Comparison of ENCODE assay signal across 10 cellular contexts in the genomic region with DNA sequence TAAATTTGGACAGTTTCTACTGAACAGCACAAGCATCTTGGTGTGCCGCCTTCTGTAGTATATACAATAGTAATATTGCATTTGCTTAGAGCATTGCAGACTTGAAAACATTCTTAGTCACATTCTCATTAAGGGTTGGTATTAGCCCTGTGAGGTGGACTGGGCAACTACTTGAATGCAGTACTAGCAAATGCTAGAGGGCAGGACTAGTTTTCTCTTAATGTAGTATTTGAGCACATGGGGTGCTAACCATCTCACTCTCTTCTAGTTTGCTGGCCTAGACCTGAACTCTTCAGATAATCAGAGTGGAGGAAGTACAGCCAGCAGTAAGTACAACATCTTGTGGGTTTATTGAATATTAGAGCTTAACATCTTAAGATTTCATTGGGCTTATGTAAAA. TPM values are rescaled to one million over a fixed set of nuclear protein-coding genes. Genes with fewer than 3 reads are reported as not detected.
DNase-seq lines count a peak whose midpoint lies in the region; ATAC-seq, FAIRE-seq and TF ChIP-seq lines count a peak whose summit lies in the region.
"Had no signal": no experiment of that assay in that cellular context is flagged by ENCODE, and none has a peak within 500 bp of the region (broad histone marks: within the 10 kb centered on the region; RNA-seq: fewer than 3 reads in every experiment).

No MANE protein-coding gene starts in this region.

- no peak for FAIRE-seq in RCC 7860 (lab: Jason Lieb, UNC)

- 40 to 53% (median 49%) methylated on average over 1 of the region's 1 CpG for WGBS in psoas muscle, 3 donors

- no peaks in the 10 kb centered on the region for H3K27me3 ChIP-seq in Peyer's patch
- H3K27me3 ChIP-seq in psoas muscle (ENCODE audit: insufficient read depth in 3 of 3, low read length in 2 of 3): no peaks in the 10 kb centered on the region

- H3K4me1 ChIP-seq in Peyer's patch (peaks cover 0 to 5% (median 0%) of the 10 kb centered on the region in 4 donors), psoas muscle (peaks cover 37% of the 10 kb centered on the region)

- intact Hi-C loops in psoas muscle (cut with DNase I): loop anchor here (5.0 to 10.0 kb wide), 2 partner anchors 105 to 108 kb away; a partner anchor contains a TSS

- H3K36me3 ChIP-seq in Peyer's patch (peaks cover 0 to 14% (median 0%) of the 10 kb centered on the region in 3 donors), psoas muscle (ENCODE audit: insufficient read depth in 1 of 2, low read depth in 1 of 2) (peaks cover 0 to 50% of the 10 kb centered on the region in 2 donors)

- DNase-seq in GM12865 (ENCODE audit: low read depth) (no peak), Peyer's patch (no peak), erythroblast (lab: John Stamatoyannopoulos, UW) (peak; percentile 12 to 26), psoas muscle (no peak), NCI-H1048 (lab: John Stamatoyannopoulos, UW) (no peak), inferior parietal cortex (ENCODE audit: extremely low spot score) (no peak), RCC 7860 (ENCODE audit: low spot score) (no peak)
- DNase-seq: activated gamma-delta T cell, NCI-H1436 had no signal

- H3K27ac ChIP-seq in Peyer's patch (peak overlapping the region in 1 of 4 donors; percentile 99), psoas muscle (peak overlapping the region; percentile 24)

- ATAC-seq in psoas muscle: no peak
- no peak for ATAC-seq in activated CD4-positive, CD25-positive, alpha-beta regulatory T cell treated with anti-CD3 and anti-CD28 coated beads, Interleukin-2, amount 50 U/mL, for 24 hours

- TF ChIP-seq CTCF in GM12865 (IDR thresholded peaks at IDR 0.05; ENCODE audit: insufficient read depth, low read depth, low read length, missing control alignments): no peak
- no peak for TF ChIP-seq CTCF in Peyer's patch (IDR thresholded peaks at IDR 0.05)
- no peak for TF ChIP-seq CTCF in psoas muscle (IDR thresholded peaks at IDR 0.05)

- H3K9me3 ChIP-seq in Peyer's patch (no peaks in the 10 kb centered on the region), psoas muscle (no peaks in the 10 kb centered on the region)

- TF ChIP-seq POLR2A in Peyer's patch (IDR thresholded peaks at IDR 0.05): no peak
- no peak for TF ChIP-seq POLR2A in erythroblast (IDR thresholded peaks at IDR 0.05; ENCODE audit: low read length)

- H3K4me3 ChIP-seq in GM12865 (ENCODE audit: low read depth, low read length) (peak overlapping the region; percentile 98), Peyer's patch (peak overlapping the region; percentile 1 to 94 (median 80)), psoas muscle (peak overlapping the region; percentile 99)

RNA-seq across cellular contexts. Expression of a gene that starts 3.2 kb away (rescaled TPM):
- total RNA-seq in Peyer's patch (100 to 1,000 TPM; 152 to 215 (median 179) TPM), psoas muscle (100 to 1,000 TPM; 153 to 408 (median 295) TPM)
- 100 to 1,000 TPM in 2 of 3 donors, 10 to 100 TPM in 1; 83.1 to 256 (median 102) TPM for polyA plus RNA-seq in psoas muscle

Comparison
In these comparisons a context has a peak if more than half of its experiments do, and no peak if none do; other contexts are left out.
1. DNase-seq: peak in erythroblast (2 of 2); none in GM12865 (single experiment), Peyer's patch (0 of 3), psoas muscle (0 of 2), NCI-H1048 (single experiment), inferior parietal cortex (single experiment) and RCC 7860 (single experiment).
2. Peak in every context shown above with its lines, with median percentiles within 50 percentile points of each other: H3K4me3 ChIP-seq.